ENCODE assay signal across 8 cellular contexts in genomic region chr12:123436017-123436964, GRCh38. TPM values are rescaled to one million over a fixed set of nuclear protein-coding genes. Genes with fewer than 3 reads are reported as not detected.
DNase-seq lines count a peak whose midpoint lies in the region; ATAC-seq and TF ChIP-seq lines count a peak whose summit lies in the region.

TSS of gene RILPL2 (minus strand) at chr12:123436684. CDS start at chr12:123436420, 264 bp downstream.

- peaks cover 52% of the 10 kb centered on the region for H3K4me1 Mint-ChIP-seq in activated T-cell treated with anti-CD3 and anti-CD28 coated beads, Interleukin-2, amount 50 U/mL, for 24 hours (ENCODE audit: low read depth)

- TF ChIP-seq POLR2A in esophagus muscularis mucosa (IDR thresholded peaks at IDR 0.05; ENCODE audit: low read depth) = peak; percentile 35

- H3K27ac ChIP-seq in PC-9 = no peak within 1 kb of the TSS
- H3K27ac ChIP-seq in esophagus muscularis mucosa (replicated peaks in 1 of 4) = peak within 1 kb of the TSS; percentile 73 to 83 (median 78)

- no peaks in the 10 kb centered on the region for H3K9me3 Mint-ChIP-seq in activated T-cell treated with anti-CD3 and anti-CD28 coated beads, Interleukin-2, amount 50 U/mL, for 24 hours

- H3K4me1 ChIP-seq in PC-9 (replicated peaks; ENCODE audit: insufficient read depth) = 0 out of 2 replicates have a peak, but pooled peaks cover 4% of the 10 kb centered on the region
- peaks cover 22 to 51% (median 49%) of the 10 kb centered on the region in 4 donors for H3K4me1 ChIP-seq in esophagus muscularis mucosa

- H3K27me3 Mint-ChIP-seq in activated T-cell treated with anti-CD3 and anti-CD28 coated beads, Interleukin-2, amount 50 U/mL, for 24 hours = no peaks in the 10 kb centered on the region

- H4K20me1 ChIP-seq in PC-9 (ENCODE audit: insufficient read depth) = no peaks in the 10 kb centered on the region

- DNase-seq in COLO829 (ENCODE audit: low spot score) = peak; percentile 39
- peak; percentile 66 to 89 for DNase-seq in PC-9
- peak; percentile 95 for DNase-seq in activated T-cell treated with anti-CD3 and anti-CD28 coated beads, Interleukin-2, amount 50 U/mL, for 24 hours
- DNase-seq in esophagus muscularis mucosa (ENCODE audit: extremely low spot score) = peak; percentile 96
- DNase-seq in myocyte (ENCODE audit: low read depth) = peak; percentile 80
- peak; percentile 88 for DNase-seq in stimulated activated CD8-positive, alpha-beta memory T cell treated with anti-CD3 and anti-CD28 coated beads, Interleukin-7, amount 100 ng/mL, for 24 hours (ENCODE audit: low read depth)

- H3K4me2 ChIP-seq in PC-9 = peak within 1 kb of the TSS; percentile 86

- peak within 1 kb of the TSS; percentile 96 for H3K4me3 Mint-ChIP-seq in activated T-cell treated with anti-CD3 and anti-CD28 coated beads, Interleukin-2, amount 50 U/mL, for 24 hours

- no peaks in the 10 kb centered on the region for H3K36me3 ChIP-seq in PC-9 (ENCODE audit: low read depth)
- peaks cover 0 to 4% (median under 1%) of the 10 kb centered on the region in 4 donors for H3K36me3 ChIP-seq in esophagus muscularis mucosa

- no peaks in the 10 kb centered on the region; the same call in 1 of the 2 replicates for H3F3A ChIP-seq in PC-9 (ENCODE audit: insufficient read depth, low read depth)

- under 1% methylated on average over 51 of the region's 69 CpGs for WGBS in esophagus muscularis mucosa

- CTCF ChIA-PET in PC-9 (lab: Charles Lee) = no interaction called here

- H2AFZ ChIP-seq in PC-9 = peak within 1 kb of the TSS; percentile 91

- H3K27me3 ChIP-seq in PC-9 (ENCODE audit: insufficient read depth, low read depth) (no peaks in the 10 kb centered on the region), esophagus muscularis mucosa (no peaks in the 10 kb centered on the region)

- peak within 1 kb of the TSS; percentile 99 for H3K27ac Mint-ChIP-seq in activated T-cell treated with anti-CD3 and anti-CD28 coated beads, Interleukin-2, amount 50 U/mL, for 24 hours

- peaks cover 42% of the 10 kb centered on the region for H3K36me3 Mint-ChIP-seq in activated T-cell treated with anti-CD3 and anti-CD28 coated beads, Interleukin-2, amount 50 U/mL, for 24 hours (ENCODE audit: low read depth)

- H3K4me3 ChIP-seq in PC-9 = peak within 1 kb of the TSS; percentile 58
- peak within 1 kb of the TSS; percentile 66 to 94 (median 78) for H3K4me3 ChIP-seq in esophagus muscularis mucosa

- ATAC-seq in GM19351 (IDR thresholded peaks at IDR 0.05; ENCODE audit: unreplicated experiment) (peak; percentile 70), HG03520 (IDR thresholded peaks at IDR 0.05; ENCODE audit: unreplicated experiment) (peak; percentile 71)

- H3K9me3 ChIP-seq in PC-9 (ENCODE audit: insufficient read depth, low read depth) (no peaks in the 10 kb centered on the region), esophagus muscularis mucosa (no peaks in the 10 kb centered on the region)

- TF ChIP-seq CTCF in PC-9 (conservative IDR thresholded peaks at IDR 0.05) = no peak
- TF ChIP-seq CTCF in esophagus muscularis mucosa (IDR thresholded peaks at IDR 0.05) = peak in 1 of 3 experiments; percentile 13

- no TSS peak for BruUV-seq in PC-9 (replicated peaks; lab: Mats Ljungman, UMichigan)

- intact Hi-C loops in PC-9 (cut with micrococcal nuclease; ENCODE audit: unreplicated experiment) (loop anchor here (5.0 kb wide), 1 partner anchor 146 kb away; the partner anchor contains the start of gene TMED2), esophagus muscularis mucosa (cut with DNase I) (loop anchor here (10.0 kb wide), 1 partner anchor 99 kb away; the partner anchor contains the start of gene RILPL1)

- no peak for TF ChIP-seq EP300 in esophagus muscularis mucosa (IDR thresholded peaks at IDR 0.05)

- peaks cover 9% of the 10 kb centered on the region; the same call in 1 of the 2 replicates for H3K79me2 ChIP-seq in PC-9 (ENCODE audit: low read depth)

- POLR2A ChIA-PET in PC-9 (lab: Charles Lee; ENCODE audit: unreplicated experiment) = interaction anchor here (0.5 to 0.7 kb wide), 2 partner anchors 16 to 114 kb away, joined by 3 to 6 read pairs; no protein-coding TSS in a partner anchor

- no peaks in the 10 kb centered on the region for H3K9me2 ChIP-seq in PC-9 (ENCODE audit: insufficient read depth)

RNA-seq across cellular contexts. Expression of gene RILPL2, which starts in this region (rescaled TPM):
- total RNA-seq in PC-9 (2021) (3.6 and 4.3 TPM in 2 replicates), esophagus muscularis mucosa (1 to 10 TPM; 5.4 to 7.6 (median 5.8) TPM), myocyte (1.7 and 1.8 TPM in 2 replicates)
- polyA plus RNA-seq in myocyte (2012) = 2.7 TPM

Comparison
In these comparisons a context has a peak if more than half of its experiments do, and no peak if none do; other contexts are left out.
1. DNase-seq: peak in every context shown above with its lines; median percentile 96 in esophagus muscularis mucosa; 95 in activated T-cell treated with anti-CD3 and anti-CD28 coated beads, Interleukin-2, amount 50 U/mL, for 24 hours; 88 in stimulated activated CD8-positive, alpha-beta memory T cell treated with anti-CD3 and anti-CD28 coated beads, Interleukin-7, amount 100 ng/mL, for 24 hours; 80 in myocyte; 78 in PC-9; 39 in COLO829.